Comparison of ENCODE assay signal across 8 cellular contexts in the genomic region with DNA sequence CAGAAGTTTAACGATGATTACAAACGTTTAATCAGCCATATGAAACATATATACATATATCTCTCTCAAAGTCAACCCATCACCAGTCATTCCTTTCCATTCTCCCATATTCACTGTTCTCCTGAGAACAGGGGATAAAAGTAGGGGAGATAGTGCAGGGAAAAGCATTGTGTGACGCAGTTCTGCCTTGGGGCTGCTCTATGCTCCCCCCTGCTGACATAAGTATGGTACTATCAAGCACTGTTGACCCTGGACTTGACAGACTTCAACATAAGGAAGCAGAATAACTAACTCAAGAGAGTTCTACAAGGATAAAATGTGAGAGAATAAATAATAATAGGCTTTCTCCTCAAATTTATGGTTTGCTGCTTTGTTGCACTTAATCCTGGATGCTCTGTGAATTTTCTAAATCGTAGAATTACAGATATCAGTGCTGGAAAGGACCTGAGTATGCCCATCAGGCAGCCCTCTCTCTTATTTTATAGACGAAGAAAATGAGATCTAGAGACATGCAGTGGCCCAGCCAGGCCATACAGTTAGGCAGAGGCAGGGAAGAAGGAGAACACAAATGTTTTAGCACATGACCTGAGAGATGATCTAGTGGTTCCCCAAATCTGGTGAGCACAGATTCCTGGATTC.
DNase-seq lines count a peak whose midpoint lies in the region; ATAC-seq and TF ChIP-seq lines count a peak whose summit lies in the region.

No MANE protein-coding gene starts in this region.

- in situ Hi-C loops in GM13976 (cut with MboI; ENCODE audit: low sequenced_read_pairs, unreplicated experiment), result loop anchor here (25.0 kb wide), 1 partner anchor 266 kb away; a partner anchor contains a TSS

- intact Hi-C loops in head of caudate nucleus (cut with DNase I), result no loop called here
- intact Hi-C loops in sciatic nerve (cut with DNase I), result no loop called here
- intact Hi-C loops in uterus (cut with DNase I; ENCODE audit: low total_unique reads), result no loop called here

- H3K9me3 ChIP-seq in uterus, result no peaks in the 10 kb centered on the region

- peak; percentile 41 for TF ChIP-seq CTCF in GM13976 (IDR thresholded peaks at IDR 0.05; ENCODE audit: borderline replicate concordance, control extremely low read depth, extremely low read depth, insufficient read depth, missing control alignments)
- no peak for TF ChIP-seq CTCF in uterus (IDR thresholded peaks at IDR 0.05)

- no peak overlapping the region for H3K4me3 ChIP-seq in uterus

- no peaks in the 10 kb centered on the region for H3K36me3 ChIP-seq in uterus

- DNase-seq in AML-193 (lab: John Stamatoyannopoulos, UW), result peak; percentile 48 to 65
- DNase-seq in GM13976 (ENCODE audit: low spot score), result peak; percentile 54
- peak; percentile 76 for DNase-seq in NCI-H2227 (lab: John Stamatoyannopoulos, UW; ENCODE audit: unreplicated experiment)
- DNase-seq in activated CD4-positive, alpha-beta T cell treated with anti-CD3 and anti-CD28 coated beads, Interleukin-2, amount 50 U/mL, for 1 hour, result peak; percentile 12
- DNase-seq in head of caudate nucleus, result peak in 33 of 42 donors; percentile 5 to 71 (median 29)
- DNase-seq in sciatic nerve (ENCODE audit: low spot score), result no peak
- no peak for DNase-seq in uterus

- H3K27me3 ChIP-seq in uterus, result no peaks in the 10 kb centered on the region

- no peak for TF ChIP-seq POLR2A in uterus (IDR thresholded peaks at IDR 0.05)

- no peaks in the 10 kb centered on the region for H3K4me1 ChIP-seq in uterus

- ATAC-seq in sciatic nerve (peak; percentile 39), GM18498 (IDR thresholded peaks at IDR 0.05; ENCODE audit: unreplicated experiment) (no peak)

- H3K27ac ChIP-seq in uterus, result no peak overlapping the region

Comparison
In these comparisons a context has a peak if more than half of its experiments do, and no peak if none do; other contexts are left out.
1. DNase-seq: peak in AML-193 (2 of 2), GM13976 (single experiment), NCI-H2227 (single experiment), activated CD4-positive, alpha-beta T cell treated with anti-CD3 and anti-CD28 coated beads, Interleukin-2, amount 50 U/mL, for 1 hour (single experiment) and head of caudate nucleus (33 of 42); none in sciatic nerve (single experiment) and uterus (0 of 2).